In genomic region chr19:996051-996838, GRCh38 we compare ENCODE assay signal across 8 cellular contexts. TPM values are rescaled to one million over a fixed set of nuclear protein-coding genes. Genes with fewer than 3 reads are reported as not detected.
DNase-seq lines count a peak whose midpoint lies in the region; ATAC-seq and TF ChIP-seq lines count a peak whose summit lies in the region.

No MANE protein-coding gene starts in this region.

- H3K9ac ChIP-seq in iPS-15b (ENCODE audit: low read depth, low read length): no peak overlapping the region

- H3K4me1 Mint-ChIP-seq in activated T-helper 2 cell treated with anti-CD3 and anti-CD28 coated beads, Interferon-gamma antibody, Interleukin-2, Interleukin-4, amounts not matched to agents 10 μg/mL and 5 μg/mL and 100 μg/mL, durations not matched to agents 14 hours and 24 hours and 36 hours (ENCODE audit: low read depth): peaks cover 1% of the 10 kb centered on the region

- H3K27ac Mint-ChIP-seq in activated T-helper 2 cell treated with anti-CD3 and anti-CD28 coated beads, Interferon-gamma antibody, Interleukin-2, Interleukin-4, amounts not matched to agents 10 μg/mL and 5 μg/mL and 100 μg/mL, durations not matched to agents 14 hours and 24 hours and 36 hours: peak overlapping the region; percentile 12

- POLR2A ChIA-PET in PC-9 (lab: Charles Lee; ENCODE audit: unreplicated experiment): interaction anchor here (0.6 kb wide), 1 partner anchor 22 kb away, joined by 6 read pairs; no protein-coding TSS in a partner anchor

- no peaks in the 10 kb centered on the region for H3K79me2 ChIP-seq in PC-9 (ENCODE audit: low read depth)

- no peak for ATAC-seq in HG02970 (IDR thresholded peaks at IDR 0.05; ENCODE audit: low FRiP score, unreplicated experiment)
- no peak for ATAC-seq in GM18870 (IDR thresholded peaks at IDR 0.05; ENCODE audit: unreplicated experiment)
- no peak for ATAC-seq in GM19351 (IDR thresholded peaks at IDR 0.05; ENCODE audit: unreplicated experiment)

- DNase-seq in GM19238 (ENCODE audit: insufficient read length, low spot score) (peak; percentile 62), PC-9 (peak in 1 of 2 experiments; percentile 45)
- DNase-seq in activated T-helper 2 cell treated with anti-CD3 and anti-CD28 coated beads, Interferon-gamma antibody, Interleukin-2, Interleukin-4, amounts not matched to agents 10 μg/mL and 5 μg/mL and 100 μg/mL, durations not matched to agents 14 hours and 24 hours and 36 hours (ENCODE audit: low spot score): peak; percentile 68
- DNase-seq in stimulated activated CD8-positive, alpha-beta memory T cell treated with anti-CD3 and anti-CD28 coated beads, Interleukin-12 subunit alpha, Interleukin-12 subunit beta, amount 100 ng/mL, for 4 hours (ENCODE audit: low read depth): peak; percentile 66

- intact Hi-C loops in PC-9 (cut with micrococcal nuclease; ENCODE audit: unreplicated experiment): no loop called here
- intact Hi-C loops in activated T-helper 2 cell treated with anti-CD3 and anti-CD28 coated beads, Interferon-gamma antibody, Interleukin-2, Interleukin-4, amounts not matched to agents 10 μg/mL and 5 μg/mL and 100 μg/mL, durations not matched to agents 14 hours and 24 hours and 36 hours (cut with micrococcal nuclease): no loop called here

- H3K9me3 Mint-ChIP-seq in activated T-helper 2 cell treated with anti-CD3 and anti-CD28 coated beads, Interferon-gamma antibody, Interleukin-2, Interleukin-4, amounts not matched to agents 10 μg/mL and 5 μg/mL and 100 μg/mL, durations not matched to agents 14 hours and 24 hours and 36 hours: no peaks in the 10 kb centered on the region

- TF ChIP-seq CTCF in PC-9 (conservative IDR thresholded peaks at IDR 0.05): no peak

- H3F3A ChIP-seq in PC-9 (ENCODE audit: insufficient read depth, low read depth): peaks cover 50% of the 10 kb centered on the region; the same call in 1 of the 2 replicates

- peaks cover 29% of the 10 kb centered on the region for H3K27me3 ChIP-seq in PC-9 (ENCODE audit: insufficient read depth, low read depth)
- peaks cover 13% of the 10 kb centered on the region for H3K27me3 ChIP-seq in iPS-15b (ENCODE audit: control insufficient read depth, insufficient read depth, low read length)

- CTCF ChIA-PET in PC-9 (lab: Charles Lee): no interaction called here

- peaks cover 24% of the 10 kb centered on the region for H3K27me3 Mint-ChIP-seq in activated T-helper 2 cell treated with anti-CD3 and anti-CD28 coated beads, Interferon-gamma antibody, Interleukin-2, Interleukin-4, amounts not matched to agents 10 μg/mL and 5 μg/mL and 100 μg/mL, durations not matched to agents 14 hours and 24 hours and 36 hours (ENCODE audit: low read depth)

- peaks cover 36% of the 10 kb centered on the region for H4K20me1 ChIP-seq in PC-9 (ENCODE audit: insufficient read depth)

- H3K9me3 ChIP-seq in PC-9 (ENCODE audit: insufficient read depth, low read depth) (no peaks in the 10 kb centered on the region), iPS-15b (ENCODE audit: control insufficient read depth, insufficient read depth, low read length) (no peaks in the 10 kb centered on the region)

- H3K36me3 Mint-ChIP-seq in activated T-helper 2 cell treated with anti-CD3 and anti-CD28 coated beads, Interferon-gamma antibody, Interleukin-2, Interleukin-4, amounts not matched to agents 10 μg/mL and 5 μg/mL and 100 μg/mL, durations not matched to agents 14 hours and 24 hours and 36 hours (ENCODE audit: low read depth): peaks cover 13% of the 10 kb centered on the region

- peak overlapping the region; percentile 30 for H3K4me3 Mint-ChIP-seq in activated T-helper 2 cell treated with anti-CD3 and anti-CD28 coated beads, Interferon-gamma antibody, Interleukin-2, Interleukin-4, amounts not matched to agents 10 μg/mL and 5 μg/mL and 100 μg/mL, durations not matched to agents 14 hours and 24 hours and 36 hours (ENCODE audit: low read depth)

- H3K36me3 ChIP-seq in PC-9 (ENCODE audit: low read depth) (no peaks in the 10 kb centered on the region), iPS-15b (ENCODE audit: control insufficient read depth, insufficient read depth, low read length) (peaks cover 25% of the 10 kb centered on the region)

- H3K4me3 ChIP-seq in PC-9: peak overlapping the region; percentile 37; the same call in 1 of the 2 replicates
- H3K4me3 ChIP-seq in iPS-15b (ENCODE audit: low read depth, low read length): peak overlapping the region; percentile 18

- H3K27ac ChIP-seq in PC-9: no peak overlapping the region

- H2AFZ ChIP-seq in PC-9: no peak overlapping the region

- H3K4me1 ChIP-seq in PC-9 (replicated peaks; ENCODE audit: insufficient read depth) (peaks cover 28% of the 10 kb centered on the region), iPS-15b (ENCODE audit: control insufficient read depth, insufficient read depth, low read length) (no peaks in the 10 kb centered on the region)

- no peaks in the 10 kb centered on the region for H3K9me2 ChIP-seq in PC-9 (ENCODE audit: insufficient read depth)

- H3K4me2 ChIP-seq in PC-9: peak overlapping the region; percentile 76

- TSS peak; percentile 28 for BruUV-seq in PC-9 (replicated peaks; lab: Mats Ljungman, UMichigan)

RNA-seq across cellular contexts. Expression of gene GRIN3B, which starts 4.0 kb away (rescaled TPM):
- total RNA-seq in PC-9 (2021): 0.11 and 0.13 TPM in 2 replicates
- 0.11 TPM in 1 of 2 replicates, not detected in the other for total RNA-seq in activated T-helper 2 cell treated with anti-CD3 and anti-CD28 coated beads, Interferon-gamma antibody, Interleukin-2, Interleukin-4, amounts not matched to agents 10 μg/mL and 5 μg/mL and 100 μg/mL, durations not matched to agents 14 hours and 24 hours and 36 hours

RNA-seq across cellular contexts. Expression of gene WDR18, which starts 12.1 kb away (rescaled TPM):
- 61.5 and 95.3 TPM in 2 replicates for total RNA-seq in PC-9 (2021)
- total RNA-seq in activated T-helper 2 cell treated with anti-CD3 and anti-CD28 coated beads, Interferon-gamma antibody, Interleukin-2, Interleukin-4, amounts not matched to agents 10 μg/mL and 5 μg/mL and 100 μg/mL, durations not matched to agents 14 hours and 24 hours and 36 hours: 88.6 and 94.9 TPM in 2 replicates

RNA-seq across cellular contexts. Expression of gene TMEM259, which starts 24.7 kb away (rescaled TPM):
- 155 and 162 TPM in 2 replicates for total RNA-seq in PC-9 (2021)
- total RNA-seq in activated T-helper 2 cell treated with anti-CD3 and anti-CD28 coated beads, Interferon-gamma antibody, Interleukin-2, Interleukin-4, amounts not matched to agents 10 μg/mL and 5 μg/mL and 100 μg/mL, durations not matched to agents 14 hours and 24 hours and 36 hours: 137 and 138 TPM in 2 replicates

RNA-seq across cellular contexts. Expression of gene RNU6-2, which starts 25.1 kb away (rescaled TPM):
- not detected in 2 replicates for total RNA-seq in PC-9 (2021)
- total RNA-seq in activated T-helper 2 cell treated with anti-CD3 and anti-CD28 coated beads, Interferon-gamma antibody, Interleukin-2, Interleukin-4, amounts not matched to agents 10 μg/mL and 5 μg/mL and 100 μg/mL, durations not matched to agents 14 hours and 24 hours and 36 hours: not detected in 2 replicates

RNA-seq across cellular contexts. Expression of gene CNN2, which starts 30.2 kb away (rescaled TPM):
- total RNA-seq in PC-9 (2021): 168 and 206 TPM in 2 replicates
- total RNA-seq in activated T-helper 2 cell treated with anti-CD3 and anti-CD28 coated beads, Interferon-gamma antibody, Interleukin-2, Interleukin-4, amounts not matched to agents 10 μg/mL and 5 μg/mL and 100 μg/mL, durations not matched to agents 14 hours and 24 hours and 36 hours: 160 and 163 TPM in 2 replicates
